Comparison of ENCODE assay signal across 20 cellular contexts in genomic region chr17:21698437-21699075, GRCh38. TPM values are rescaled to one million over a fixed set of nuclear protein-coding genes. Genes with fewer than 3 reads are reported as not detected.
"Had no signal": no experiment of that assay in that cellular context is flagged by ENCODE, and none has a peak within 500 bp of the region (broad histone marks: within the 10 kb centered on the region; RNA-seq: fewer than 3 reads in every experiment).

No MANE protein-coding gene starts in this region.

RNA-seq across cellular contexts. Expression of gene KCNJ18, which starts 6.2 kb away (rescaled TPM):
- total RNA-seq: activated CD4-positive, alpha-beta memory T cell treated with anti-CD3 and anti-CD28 coated beads for 36 hours; activated CD4-positive, alpha-beta T cell treated with anti-CD3 and anti-CD28 coated beads for 36 hours; activated CD4-positive, alpha-beta T cell treated with anti-CD3 and anti-CD28 coated beads, Interleukin-2, amount 10 ng/mL, durations not matched to agents 24 days and 14 days; activated CD8-positive, alpha-beta memory T cell treated with anti-CD3 and anti-CD28 coated beads for 36 hours; activated CD8-positive, alpha-beta memory T cell treated with anti-CD3 and anti-CD28 coated beads, Interleukin-2, amount 10 ng/mL, durations not matched to agents 7 days and 5 days; activated CD8-positive, alpha-beta T cell treated with anti-CD3 and anti-CD28 coated beads, Interleukin-2, amount 10 ng/mL, durations not matched to agents 7 days and 5 days; activated naive CD4-positive, alpha-beta T cell treated with anti-CD3 and anti-CD28 coated beads for 36 hours; activated T-helper 1 cell treated with anti-CD3 and anti-CD28 coated beads, Interleukin-12 subunit alpha, Interleukin-12 subunit beta, Interleukin-2, Interleukin-4 antibody, amounts not matched to agents 30 ng/mL and 10 ng/mL and 1 ng/mL, durations not matched to agents 14 hours and 24 hours and 36 hours; activated T-helper 2 cell treated with anti-CD3 and anti-CD28 coated beads, Interferon-gamma antibody, Interleukin-2, Interleukin-4, amounts not matched to agents 10 μg/mL and 5 μg/mL and 100 μg/mL, durations not matched to agents 14 hours and 24 hours and 36 hours; adrenal gland; aorta; body of pancreas; colonic mucosa; dermis microvascular lymphatic vessel endothelial cell; endothelial cell of umbilical vein; fibroblast of lung; fibroblast of villous mesenchyme; gastroesophageal sphincter; glomerular endothelial cell; T-helper 1 cell treated with Interleukin-12 subunit alpha and Interleukin-12 subunit beta and Interleukin-4 antibody, amounts not matched to agents 30 ng/mL and 1 ng/mL, for 36 hours had no signal
- polyA plus RNA-seq: adrenal gland, aorta, endothelial cell of umbilical vein, fibroblast of lung had no signal
